1 cellular context compared by ENCODE assay signal in genomic region chr22:22933807-22934542, GRCh38.
TF ChIP-seq lines count a peak whose summit lies in the region.

No MANE protein-coding gene starts in this region.

TF ChIP-seq in GM12878, 131 proteins besides CTCF, POLR2A, EP300 and RAD21:
- TF ChIP-seq CHD1 (IDR thresholded peaks at IDR 0.05; ENCODE audit: low read depth, low read length), result no peak
- no peak for TF ChIP-seq FOS (IDR thresholded peaks at IDR 0.05; ENCODE audit: borderline replicate concordance, extremely low read depth, insufficient read length)
- TF ChIP-seq ATF7 (IDR thresholded peaks at IDR 0.05; ENCODE audit: low read depth), result no peak
- TF ChIP-seq ZBED1 (IDR thresholded peaks at IDR 0.05; ENCODE audit: borderline replicate concordance), result no peak
- peak; percentile 15; the same call in 1 of the 2 replicates for TF ChIP-seq CREM (IDR thresholded peaks at IDR 0.05; ENCODE audit: low read depth)
- TF ChIP-seq YBX1 (IDR thresholded peaks at IDR 0.05), result no peak
- TF ChIP-seq, protein P1, sequence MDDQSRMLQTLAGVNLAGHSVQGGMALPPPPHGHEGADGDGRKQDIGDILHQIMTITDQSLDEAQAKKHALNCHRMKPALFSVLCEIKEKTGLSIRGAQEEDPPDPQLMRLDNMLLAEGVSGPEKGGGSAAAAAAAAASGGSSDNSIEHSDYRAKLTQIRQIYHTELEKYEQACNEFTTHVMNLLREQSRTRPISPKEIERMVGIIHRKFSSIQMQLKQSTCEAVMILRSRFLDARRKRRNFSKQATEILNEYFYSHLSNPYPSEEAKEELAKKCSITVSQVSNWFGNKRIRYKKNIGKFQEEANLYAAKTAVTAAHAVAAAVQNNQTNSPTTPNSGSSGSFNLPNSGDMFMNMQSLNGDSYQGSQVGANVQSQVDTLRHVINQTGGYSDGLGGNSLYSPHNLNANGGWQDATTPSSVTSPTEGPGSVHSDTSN (IDR thresholded peaks at IDR 0.05; ENCODE audit: insufficient replicate concordance, low read depth, low read length), result no peak
- TF ChIP-seq ASH2L (IDR thresholded peaks at IDR 0.05; ENCODE audit: borderline replicate concordance, low read depth), result no peak
- no peak for TF ChIP-seq ATF3 (IDR thresholded peaks at IDR 0.05; ENCODE audit: borderline replicate concordance, extremely low read depth, low read depth, low read length)
- TF ChIP-seq SMARCA5 (IDR thresholded peaks at IDR 0.05), result peak; percentile 71; the same call in 1 of the 2 replicates
- TF ChIP-seq, protein P2, sequence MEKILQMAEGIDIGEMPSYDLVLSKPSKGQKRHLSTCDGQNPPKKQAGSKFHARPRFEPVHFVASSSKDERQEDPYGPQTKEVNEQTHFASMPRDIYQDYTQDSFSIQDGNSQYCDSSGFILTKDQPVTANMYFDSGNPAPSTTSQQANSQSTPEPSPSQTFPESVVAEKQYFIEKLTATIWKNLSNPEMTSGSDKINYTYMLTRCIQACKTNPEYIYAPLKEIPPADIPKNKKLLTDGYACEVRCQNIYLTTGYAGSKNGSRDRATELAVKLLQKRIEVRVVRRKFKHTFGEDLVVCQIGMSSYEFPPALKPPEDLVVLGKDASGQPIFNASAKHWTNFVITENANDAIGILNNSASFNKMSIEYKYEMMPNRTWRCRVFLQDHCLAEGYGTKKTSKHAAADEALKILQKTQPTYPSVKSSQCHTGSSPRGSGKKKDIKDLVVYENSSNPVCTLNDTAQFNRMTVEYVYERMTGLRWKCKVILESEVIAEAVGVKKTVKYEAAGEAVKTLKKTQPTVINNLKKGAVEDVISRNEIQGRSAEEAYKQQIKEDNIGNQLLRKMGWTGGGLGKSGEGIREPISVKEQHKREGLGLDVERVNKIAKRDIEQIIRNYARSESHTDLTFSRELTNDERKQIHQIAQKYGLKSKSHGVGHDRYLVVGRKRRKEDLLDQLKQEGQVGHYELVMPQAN (conservative IDR thresholded peaks at IDR 0.05), result 0 out of 2 replicates have a peak, but pooled peaks have one; percentile 20
- no peak for TF ChIP-seq NR2F1 (conservative IDR thresholded peaks at IDR 0.05)
- TF ChIP-seq SMC3 (IDR thresholded peaks at IDR 0.05; ENCODE audit: borderline replicate concordance, low read length), result no peak
- peak; percentile 46; the same call in 1 of the 2 replicates for TF ChIP-seq ZNF217 (IDR thresholded peaks at IDR 0.05)
- no peak for TF ChIP-seq STAT1 (conservative IDR thresholded peaks at IDR 0.05)
- peak; percentile 61; the same call in 1 of the 2 replicates for TF ChIP-seq CBFB (IDR thresholded peaks at IDR 0.05; ENCODE audit: low read depth)
- TF ChIP-seq NR2C1 (IDR thresholded peaks at IDR 0.05), result no peak
- no peak for TF ChIP-seq TCF12 (IDR thresholded peaks at IDR 0.05; ENCODE audit: low read depth, low read length)
- TF ChIP-seq CEBPB (IDR thresholded peaks at IDR 0.05; ENCODE audit: borderline replicate concordance in 1 of 2, low read depth in 2 of 2, low read length in 2 of 2), result no peak
- TF ChIP-seq KDM1A (IDR thresholded peaks at IDR 0.05; ENCODE audit: borderline replicate concordance), result no peak
- no peak for TF ChIP-seq ZBTB4 (CRISPR knock-in tag; IDR thresholded peaks at IDR 0.05)
- TF ChIP-seq USF2 (IDR thresholded peaks at IDR 0.05; ENCODE audit: borderline replicate concordance, low read depth, low read length), result no peak
- no peak for TF ChIP-seq GATAD2B (conservative IDR thresholded peaks at IDR 0.05; ENCODE audit: low read depth)
- no peak for TF ChIP-seq ESRRA (IDR thresholded peaks at IDR 0.05; ENCODE audit: low read length)
- TF ChIP-seq, protein P3, sequence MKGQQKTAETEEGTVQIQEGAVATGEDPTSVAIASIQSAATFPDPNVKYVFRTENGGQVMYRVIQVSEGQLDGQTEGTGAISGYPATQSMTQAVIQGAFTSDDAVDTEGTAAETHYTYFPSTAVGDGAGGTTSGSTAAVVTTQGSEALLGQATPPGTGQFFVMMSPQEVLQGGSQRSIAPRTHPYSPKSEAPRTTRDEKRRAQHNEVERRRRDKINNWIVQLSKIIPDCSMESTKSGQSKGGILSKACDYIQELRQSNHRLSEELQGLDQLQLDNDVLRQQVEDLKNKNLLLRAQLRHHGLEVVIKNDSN (IDR thresholded peaks at IDR 0.05; ENCODE audit: borderline replicate concordance, extremely low read length, insufficient read depth, low read depth, low read length), result no peak
- no peak for TF ChIP-seq ZBTB40 (IDR thresholded peaks at IDR 0.05; ENCODE audit: borderline replicate concordance)
- TF ChIP-seq, protein P4, sequence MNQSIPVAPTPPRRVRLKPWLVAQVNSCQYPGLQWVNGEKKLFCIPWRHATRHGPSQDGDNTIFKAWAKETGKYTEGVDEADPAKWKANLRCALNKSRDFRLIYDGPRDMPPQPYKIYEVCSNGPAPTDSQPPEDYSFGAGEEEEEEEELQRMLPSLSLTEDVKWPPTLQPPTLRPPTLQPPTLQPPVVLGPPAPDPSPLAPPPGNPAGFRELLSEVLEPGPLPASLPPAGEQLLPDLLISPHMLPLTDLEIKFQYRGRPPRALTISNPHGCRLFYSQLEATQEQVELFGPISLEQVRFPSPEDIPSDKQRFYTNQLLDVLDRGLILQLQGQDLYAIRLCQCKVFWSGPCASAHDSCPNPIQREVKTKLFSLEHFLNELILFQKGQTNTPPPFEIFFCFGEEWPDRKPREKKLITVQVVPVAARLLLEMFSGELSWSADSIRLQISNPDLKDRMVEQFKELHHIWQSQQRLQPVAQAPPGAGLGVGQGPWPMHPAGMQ (IDR thresholded peaks at IDR 0.05; ENCODE audit: borderline replicate concordance), result no peak
- TF ChIP-seq TCF3 (IDR thresholded peaks at IDR 0.05; ENCODE audit: borderline replicate concordance, insufficient read depth, low read depth, low read length), result peak; percentile 24; the same call in 1 of the 2 replicates
- no peak for TF ChIP-seq IKZF1 (conservative IDR thresholded peaks at IDR 0.05)
- TF ChIP-seq, protein P5, sequence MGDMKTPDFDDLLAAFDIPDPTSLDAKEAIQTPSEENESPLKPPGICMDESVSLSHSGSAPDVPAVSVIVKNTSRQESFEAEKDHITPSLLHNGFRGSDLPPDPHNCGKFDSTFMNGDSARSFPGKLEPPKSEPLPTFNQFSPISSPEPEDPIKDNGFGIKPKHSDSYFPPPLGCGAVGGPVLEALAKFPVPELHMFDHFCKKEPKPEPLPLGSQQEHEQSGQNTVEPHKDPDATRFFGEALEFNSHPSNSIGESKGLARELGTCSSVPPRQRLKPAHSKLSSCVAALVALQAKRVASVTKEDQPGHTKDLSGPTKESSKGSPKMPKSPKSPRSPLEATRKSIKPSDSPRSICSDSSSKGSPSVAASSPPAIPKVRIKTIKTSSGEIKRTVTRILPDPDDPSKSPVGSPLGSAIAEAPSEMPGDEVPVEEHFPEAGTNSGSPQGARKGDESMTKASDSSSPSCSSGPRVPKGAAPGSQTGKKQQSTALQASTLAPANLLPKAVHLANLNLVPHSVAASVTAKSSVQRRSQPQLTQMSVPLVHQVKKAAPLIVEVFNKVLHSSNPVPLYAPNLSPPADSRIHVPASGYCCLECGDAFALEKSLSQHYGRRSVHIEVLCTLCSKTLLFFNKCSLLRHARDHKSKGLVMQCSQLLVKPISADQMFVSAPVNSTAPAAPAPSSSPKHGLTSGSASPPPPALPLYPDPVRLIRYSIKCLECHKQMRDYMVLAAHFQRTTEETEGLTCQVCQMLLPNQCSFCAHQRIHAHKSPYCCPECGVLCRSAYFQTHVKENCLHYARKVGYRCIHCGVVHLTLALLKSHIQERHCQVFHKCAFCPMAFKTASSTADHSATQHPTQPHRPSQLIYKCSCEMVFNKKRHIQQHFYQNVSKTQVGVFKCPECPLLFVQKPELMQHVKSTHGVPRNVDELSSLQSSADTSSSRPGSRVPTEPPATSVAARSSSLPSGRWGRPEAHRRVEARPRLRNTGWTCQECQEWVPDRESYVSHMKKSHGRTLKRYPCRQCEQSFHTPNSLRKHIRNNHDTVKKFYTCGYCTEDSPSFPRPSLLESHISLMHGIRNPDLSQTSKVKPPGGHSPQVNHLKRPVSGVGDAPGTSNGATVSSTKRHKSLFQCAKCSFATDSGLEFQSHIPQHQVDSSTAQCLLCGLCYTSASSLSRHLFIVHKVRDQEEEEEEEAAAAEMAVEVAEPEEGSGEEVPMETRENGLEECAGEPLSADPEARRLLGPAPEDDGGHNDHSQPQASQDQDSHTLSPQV (IDR thresholded peaks at IDR 0.05), result no peak; the same call in 1 of the 2 replicates
- TF ChIP-seq FOXK2 (IDR thresholded peaks at IDR 0.05), result no peak
TF ChIP-seq in GM12878: peak in this region for 6.
